Comparison of ENCODE assay signal across 28 cellular contexts in genomic region chr16:27098366-27099050, GRCh38. TPM values are rescaled to one million over a fixed set of nuclear protein-coding genes. Genes with fewer than 3 reads are reported as not detected.
"Had no signal": no experiment of that assay in that cellular context is flagged by ENCODE, and none has a peak within 500 bp of the region (broad histone marks: within the 10 kb centered on the region; RNA-seq: fewer than 3 reads in every experiment).

No MANE protein-coding gene starts in this region.

- ATAC-seq: esophagus mucosa; lower lobe of right lung; natural killer cell; stimulated activated effector memory CD8-positive, alpha-beta T cell treated with anti-CD3 and anti-CD28 coated beads, Interleukin-12 subunit alpha, Interleukin-12 subunit beta, amount 100 ng/mL, for 72 hours; stimulated activated naive CD8-positive, alpha-beta T cell treated with anti-CD3 and anti-CD28 coated beads, Interleukin-15, Interleukin-2, amounts not matched to agents 100 U/mL and 50 U/mL, for 24 hours had no signal

- H3K9me3 Mint-ChIP-seq: natural killer cell; stimulated activated effector memory CD8-positive, alpha-beta T cell treated with anti-CD3 and anti-CD28 coated beads, Interleukin-12 subunit alpha, Interleukin-12 subunit beta, amount 100 ng/mL, for 72 hours; type B pancreatic cell had no signal

- DNase-seq: cortex of kidney; effector CD4-positive, alpha-beta T cell; left lung; lower lobe of right lung; natural killer cell; occipital lobe; retina; stimulated activated CD4-positive, alpha-beta T cell treated with anti-CD3 and anti-CD28 coated beads, Interleukin-12 subunit alpha, Interleukin-12 subunit beta, amount 100 ng/mL, for 4 hours; stimulated activated CD4-positive, alpha-beta T cell treated with anti-CD3 and anti-CD28 coated beads, Interleukin-1b, Interleukin-23, amount 100 ng/mL, for 48 hours; stimulated activated CD4-positive, alpha-beta T cell treated with anti-CD3 and anti-CD28 coated beads, Interleukin-4, amount 100 ng/mL, for 1 hour; stimulated activated naive CD8-positive, alpha-beta T cell treated with anti-CD3 and anti-CD28 coated beads, Interleukin-15, Interleukin-2, amounts not matched to agents 100 U/mL and 50 U/mL, for 24 hours; substantia nigra; testis had no signal

- H3K4me3 Mint-ChIP-seq: natural killer cell; stimulated activated effector memory CD8-positive, alpha-beta T cell treated with anti-CD3 and anti-CD28 coated beads, Interleukin-12 subunit alpha, Interleukin-12 subunit beta, amount 100 ng/mL, for 72 hours; type B pancreatic cell had no signal

- H3K4me3 ChIP-seq: gastrocnemius medialis, hepatocyte, left lung, lower lobe of right lung, pancreas, smooth muscle cell, testis, tibial artery had no signal

- H3K36me3 Mint-ChIP-seq: natural killer cell; stimulated activated effector memory CD8-positive, alpha-beta T cell treated with anti-CD3 and anti-CD28 coated beads, Interleukin-12 subunit alpha, Interleukin-12 subunit beta, amount 100 ng/mL, for 72 hours; type B pancreatic cell had no signal

- H3K4me1 Mint-ChIP-seq: natural killer cell; stimulated activated effector memory CD8-positive, alpha-beta T cell treated with anti-CD3 and anti-CD28 coated beads, Interleukin-12 subunit alpha, Interleukin-12 subunit beta, amount 100 ng/mL, for 72 hours had no signal

- H3K27ac Mint-ChIP-seq: natural killer cell; stimulated activated effector memory CD8-positive, alpha-beta T cell treated with anti-CD3 and anti-CD28 coated beads, Interleukin-12 subunit alpha, Interleukin-12 subunit beta, amount 100 ng/mL, for 72 hours; type B pancreatic cell had no signal

- H3K27ac ChIP-seq: epithelial cell of prostate, hepatocyte, left lung, lower lobe of right lung, pancreas, testis, tibial artery had no signal

RNA-seq across cellular contexts. Expression of gene C16orf82, which starts 31.8 kb away (rescaled TPM):
- total RNA-seq: dermis microvascular lymphatic vessel endothelial cell, esophagus mucosa, gastrocnemius medialis, glomerular endothelial cell, hepatocyte, kidney, left lung, lower lobe of right lung, natural killer cell, occipital lobe, pancreas, posterior vena cava, pulmonary artery endothelial cell, smooth muscle cell, urinary bladder had no signal
